ENCODE assay signal across 8 cellular contexts in the genomic region with DNA sequence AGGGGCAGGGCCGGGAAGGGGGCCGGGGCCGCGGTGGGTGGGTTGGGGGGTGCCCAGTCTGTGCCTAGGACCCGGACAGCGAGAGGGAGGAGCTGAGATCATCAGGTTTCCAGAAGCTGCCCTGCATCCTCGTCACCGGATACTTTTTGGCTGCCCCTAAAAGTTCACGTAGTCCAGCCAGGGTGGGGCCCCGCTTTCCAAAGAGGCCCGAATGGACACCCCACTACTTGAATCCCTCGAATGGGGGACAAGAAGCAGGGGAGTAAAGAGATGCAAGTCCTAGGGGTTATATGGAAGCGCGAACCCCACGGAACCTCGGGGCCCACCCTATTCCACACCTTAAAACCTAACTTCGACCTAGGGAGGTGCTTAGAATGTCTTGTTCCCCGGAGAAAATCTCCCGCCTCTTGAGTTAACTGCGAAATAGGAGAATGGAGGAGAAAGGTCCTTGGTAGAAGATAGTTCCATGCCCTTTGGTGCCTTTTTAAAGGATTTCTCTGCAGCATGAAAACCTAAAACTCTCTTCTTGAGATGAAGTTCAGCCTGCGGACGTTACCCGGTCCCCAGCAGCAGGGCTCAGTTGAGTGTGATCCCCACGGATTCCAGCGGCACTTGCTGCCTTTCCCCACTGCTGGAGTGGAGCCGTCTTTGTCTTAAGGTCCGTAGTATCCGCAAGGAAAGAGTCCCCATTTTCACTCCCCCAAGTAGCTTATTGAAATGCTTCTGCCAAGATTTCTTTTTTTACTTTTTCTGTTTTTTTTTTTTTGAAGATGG. TPM values are rescaled to one million over a fixed set of nuclear protein-coding genes. Genes with fewer than 3 reads are reported as not detected.
DNase-seq lines count a peak whose midpoint lies in the region; ATAC-seq and TF ChIP-seq lines count a peak whose summit lies in the region.

No MANE protein-coding gene starts in this region.

- no peaks in the 10 kb centered on the region for H3K79me2 ChIP-seq in mesendoderm (ENCODE audit: control insufficient read depth, insufficient read depth, low read length)

- no peak overlapping the region for H3K23ac ChIP-seq in mesendoderm (ENCODE audit: low read length)

- H3K4me3 ChIP-seq in cardiac fibroblast (replicated peaks in 1 of 2; ENCODE audit: low read depth in 2 of 2, low read length in 2 of 2) (peak overlapping the region; percentile 64 to 89), mesendoderm (ENCODE audit: low read length) (peak overlapping the region; percentile 59), urinary bladder (ENCODE audit: low read depth, low read length) (peak overlapping the region; percentile 91)

- H3K36me3 Mint-ChIP-seq in activated naive CD4-positive, alpha-beta T cell treated with anti-CD3 and anti-CD28 coated beads, Interleukin-2, amount 50 U/mL, for 24 hours = no peaks in the 10 kb centered on the region

- peak overlapping the region; percentile 69 for H3K9ac ChIP-seq in mesendoderm (ENCODE audit: low read length)

- peak overlapping the region; percentile 64 for H3K4me2 ChIP-seq in mesendoderm (ENCODE audit: low read length)

- H4K5ac ChIP-seq in mesendoderm (ENCODE audit: low read length) = no peak overlapping the region

- peak overlapping the region; percentile 80 for H2BK15ac ChIP-seq in mesendoderm (replicated peaks; ENCODE audit: low read depth)

- no peaks in the 10 kb centered on the region for H3K79me1 ChIP-seq in mesendoderm (ENCODE audit: low read length)

- H3K27ac ChIP-seq in mesendoderm (ENCODE audit: low read depth, low read length) = no peak overlapping the region
- H3K27ac ChIP-seq in urinary bladder (ENCODE audit: low read depth) = peak overlapping the region; percentile 75

- TF ChIP-seq CTCF in cardiac fibroblast (IDR thresholded peaks at IDR 0.05; ENCODE audit: low read depth, low read length) = no peak

- H3K4me1 ChIP-seq in mesendoderm (ENCODE audit: control insufficient read depth, low read depth, low read length) (peaks cover 4% of the 10 kb centered on the region), urinary bladder (ENCODE audit: insufficient read depth) (no peaks in the 10 kb centered on the region)

- peak overlapping the region; percentile 30 for H2BK120ac ChIP-seq in mesendoderm (ENCODE audit: low read depth, low read length)

- peak overlapping the region; percentile 90 for H3K56ac ChIP-seq in mesendoderm (ENCODE audit: low read length)

- H2BK5ac ChIP-seq in mesendoderm (ENCODE audit: low read length) = no peak overlapping the region

- no peak overlapping the region for H2AK5ac ChIP-seq in mesendoderm (ENCODE audit: low read length)

- peaks cover 18% of the 10 kb centered on the region for H3K27me3 Mint-ChIP-seq in activated naive CD4-positive, alpha-beta T cell treated with anti-CD3 and anti-CD28 coated beads, Interleukin-2, amount 50 U/mL, for 24 hours

- H3K4me3 Mint-ChIP-seq in activated naive CD4-positive, alpha-beta T cell treated with anti-CD3 and anti-CD28 coated beads, Interleukin-2, amount 50 U/mL, for 24 hours = peak overlapping the region; percentile 81

- no peak for DNase-seq in activated naive CD4-positive, alpha-beta T cell (lab: John Stamatoyannopoulos, UW)
- DNase-seq in cardiac fibroblast (ENCODE audit: low read depth in 2 of 2) = no peak
- no peak for DNase-seq in mesendoderm
- no peak for DNase-seq in NCI-H146 (lab: John Stamatoyannopoulos, UW)
- DNase-seq in anterior cingulate cortex (lab: John Stamatoyannopoulos, UW) = no peak

- no peaks in the 10 kb centered on the region for H3K36me3 ChIP-seq in mesendoderm (ENCODE audit: control insufficient read depth, insufficient read depth, low read length)
- H3K36me3 ChIP-seq in urinary bladder (ENCODE audit: insufficient read depth) = no peaks in the 10 kb centered on the region

- H3K27ac Mint-ChIP-seq in activated naive CD4-positive, alpha-beta T cell treated with anti-CD3 and anti-CD28 coated beads, Interleukin-2, amount 50 U/mL, for 24 hours = no peak overlapping the region

- peak overlapping the region; percentile 73 for H3K4ac ChIP-seq in mesendoderm (ENCODE audit: low read depth, low read length)

- H3K9me3 Mint-ChIP-seq in activated naive CD4-positive, alpha-beta T cell treated with anti-CD3 and anti-CD28 coated beads, Interleukin-2, amount 50 U/mL, for 24 hours = no peaks in the 10 kb centered on the region

- ATAC-seq in GM18907 (IDR thresholded peaks at IDR 0.05; ENCODE audit: unreplicated experiment) = no peak

- WGBS in mesendoderm (ENCODE audit: extremely low coverage, insufficient coverage, low lambda C conversion rate) = no CpG with 5 or more reads among the region's 28 CpGs
- WGBS in urinary bladder = 24% methylated on average over 28 of the region's 28 CpGs

- peak overlapping the region; percentile 90 for H3K18ac ChIP-seq in mesendoderm (ENCODE audit: low read length)

- H3K4me1 Mint-ChIP-seq in activated naive CD4-positive, alpha-beta T cell treated with anti-CD3 and anti-CD28 coated beads, Interleukin-2, amount 50 U/mL, for 24 hours = peaks cover 12% of the 10 kb centered on the region

- no peaks in the 10 kb centered on the region for H3K27me3 ChIP-seq in mesendoderm (ENCODE audit: insufficient read depth, low read length, poor library complexity)

- H4K8ac ChIP-seq in mesendoderm (ENCODE audit: low read depth, low read length) = peak overlapping the region; percentile 28

RNA-seq across cellular contexts. Expression of gene RNF152, which starts 2.1 kb away (rescaled TPM):
- polyA plus RNA-seq in mesendoderm (2013, experiment 1 of 2) = 1.2 TPM
- 0.83 TPM for polyA plus RNA-seq in mesendoderm (2013, experiment 2 of 2)
- 44.4 TPM for total RNA-seq in urinary bladder
- polyA plus RNA-seq in urinary bladder = 3.4 TPM
